ENCODE assay signal across 8 cellular contexts in genomic region chr6:146857180-146857959, GRCh38.
DNase-seq lines count a peak whose midpoint lies in the region; ATAC-seq, FAIRE-seq and TF ChIP-seq lines count a peak whose summit lies in the region.

No MANE protein-coding gene starts in this region.

- CTCF ChIA-PET in activated CD4-positive, alpha-beta T cell treated with anti-CD3 and anti-CD28 coated beads for 36 hours (lab: Charles Lee), result interaction anchor here (0.6 to 1.6 kb wide), 8 partner anchors 8 to 1312 kb away, joined by 3 read pairs; no protein-coding TSS in a partner anchor

- peak; percentile 83 for FAIRE-seq in GM19239 (lab: Jason Lieb, UNC)

- intact Hi-C loops in activated CD4-positive, alpha-beta T cell treated with anti-CD3 and anti-CD28 coated beads for 36 hours (cut with DNase I, micrococcal nuclease), result loop anchor here (1.0 to 5.0 kb wide), 7 partner anchors 57 to 1310 kb away; partner anchors contain the start of gene STXBP5 (in 1 of the 2)
- intact Hi-C loops in colonic mucosa (cut with DNase I), result loop anchor here (5.0 to 10.0 kb wide), 2 partner anchors 337 to 430 kb away; no protein-coding TSS in a partner anchor

- no peaks in the 10 kb centered on the region for H3K9me3 ChIP-seq in BE2C
- no peaks in the 10 kb centered on the region for H3K9me3 ChIP-seq in colonic mucosa

- ATAC-seq in HG03378 (IDR thresholded peaks at IDR 0.05; ENCODE audit: unreplicated experiment), result peak; percentile 92
- ATAC-seq in activated CD4-positive, alpha-beta T cell treated with anti-CD3 and anti-CD28 coated beads for 36 hours, result peak; percentile 56

- H3K4me3 Mint-ChIP-seq in activated CD4-positive, alpha-beta T cell treated with anti-CD3 and anti-CD28 coated beads for 36 hours, result peak overlapping the region; percentile 32

- H3K36me3 Mint-ChIP-seq in activated CD4-positive, alpha-beta T cell treated with anti-CD3 and anti-CD28 coated beads for 36 hours (ENCODE audit: low read depth), result peaks cover under 1% of the 10 kb centered on the region

- H3K27me3 Mint-ChIP-seq in activated CD4-positive, alpha-beta T cell treated with anti-CD3 and anti-CD28 coated beads for 36 hours, result peaks cover 2% of the 10 kb centered on the region

- peaks cover 4% of the 10 kb centered on the region for H3K9me3 Mint-ChIP-seq in activated CD4-positive, alpha-beta T cell treated with anti-CD3 and anti-CD28 coated beads for 36 hours (ENCODE audit: low read depth)

- DNase-seq in BE2C (peak; percentile 89), GM19239 (ENCODE audit: insufficient read length, low spot score) (peak; percentile 47), NCI-H345 (lab: John Stamatoyannopoulos, UW) (peak; percentile 81), colonic mucosa (peak; percentile 81), left kidney (ENCODE audit: low read depth, low spot score) (peak; percentile 93)
- peak; percentile 89 for DNase-seq in activated CD4-positive, alpha-beta T cell treated with anti-CD3 and anti-CD28 coated beads for 36 hours
- peak; percentile 80 for DNase-seq in stimulated activated CD4-positive, alpha-beta T cell treated with anti-CD3 and anti-CD28 coated beads, Interleukin-1b, Interleukin-23, amount 100 ng/mL, for 48 hours

- H3K27me3 ChIP-seq in BE2C (no peaks in the 10 kb centered on the region), colonic mucosa (no peaks in the 10 kb centered on the region)

- H3K27ac Mint-ChIP-seq in activated CD4-positive, alpha-beta T cell treated with anti-CD3 and anti-CD28 coated beads for 36 hours, result peak overlapping the region; percentile 66

- H3K4me1 ChIP-seq in BE2C (peaks cover 5% of the 10 kb centered on the region), colonic mucosa (no peaks in the 10 kb centered on the region)

- peak overlapping the region; percentile 19 for H3K27ac ChIP-seq in colonic mucosa

- TF ChIP-seq CTCF in BE2C (IDR thresholded peaks at IDR 0.05; ENCODE audit: low read depth, low read length) (peak; percentile 91), colonic mucosa (IDR thresholded peaks at IDR 0.05) (peak; percentile 99)

- H3K9ac ChIP-seq in colonic mucosa (ENCODE audit: low read depth in 2 of 2, low read length in 2 of 2), result no peak overlapping the region

- peak overlapping the region; percentile 54 for H3K4me3 ChIP-seq in BE2C (ENCODE audit: low read depth, low read length)
- H3K4me3 ChIP-seq in colonic mucosa, result peak overlapping the region; percentile 22

- no peaks in the 10 kb centered on the region for H3K36me3 ChIP-seq in BE2C
- no peaks in the 10 kb centered on the region for H3K36me3 ChIP-seq in colonic mucosa

- POLR2A ChIA-PET in activated CD4-positive, alpha-beta T cell treated with anti-CD3 and anti-CD28 coated beads for 36 hours (lab: Charles Lee), result no interaction called here

- H3K4me1 Mint-ChIP-seq in activated CD4-positive, alpha-beta T cell treated with anti-CD3 and anti-CD28 coated beads for 36 hours, result peaks cover 39% of the 10 kb centered on the region

Comparison
In these comparisons a context has a peak if more than half of its experiments do, and no peak if none do; other contexts are left out.
1. Peak in every context shown above with its lines: DNase-seq, ATAC-seq, H3K4me3 ChIP-seq and H3K27ac ChIP-seq.